ENCODE assay signal across 14 cellular contexts in the genomic region with DNA sequence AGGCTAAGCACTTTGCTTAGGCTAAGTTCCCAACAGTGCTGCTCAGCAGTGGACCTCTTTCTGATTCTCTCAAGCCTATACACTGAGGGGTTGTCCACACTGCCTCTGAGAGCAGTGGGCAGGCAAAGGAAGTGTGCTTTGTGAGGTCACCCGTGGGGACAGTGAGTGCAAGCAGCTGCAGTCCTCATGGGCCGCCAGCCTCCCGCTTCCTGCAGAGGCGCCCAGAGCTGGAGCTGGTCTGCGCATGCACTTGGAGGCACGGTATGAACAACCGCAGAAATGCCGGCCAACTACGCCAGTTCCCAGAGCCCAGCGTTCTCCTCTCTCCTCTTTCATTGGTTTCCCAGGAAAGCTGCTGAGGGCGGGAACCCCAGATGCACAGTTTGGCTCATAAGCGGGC.
DNase-seq lines count a peak whose midpoint lies in the region; ATAC-seq, FAIRE-seq and TF ChIP-seq lines count a peak whose summit lies in the region.
"Had no signal": no experiment of that assay in that cellular context is flagged by ENCODE, and none has a peak within 500 bp of the region (broad histone marks: within the 10 kb centered on the region; RNA-seq: fewer than 3 reads in every experiment).

No MANE protein-coding gene starts in this region.

- POLR2A ChIA-PET in SK-N-SH (lab: Yijun Ruan, JAX): no interaction called here
- POLR2A ChIA-PET in endothelial cell of umbilical vein (lab: Charles Lee): interaction anchor here (1.2 kb wide), 1 partner anchor 36 kb away, joined by 3 read pairs; no protein-coding TSS in a partner anchor
- POLR2A ChIA-PET in CD8-positive, alpha-beta T cell (lab: Charles Lee): no interaction called here

- H3K4me1 Mint-ChIP-seq in CD8-positive, alpha-beta T cell (ENCODE audit: low read depth): peaks cover 24% of the 10 kb centered on the region

- no peaks in the 10 kb centered on the region for H3K9me3 Mint-ChIP-seq in CD8-positive, alpha-beta T cell

- TF ChIP-seq EP300 in SK-N-SH (IDR thresholded peaks at IDR 0.05; ENCODE audit: borderline replicate concordance in 1 of 2, low read depth in 1 of 2, low read length in 1 of 2): no peak

- TF ChIP-seq POLR2A in endothelial cell of umbilical vein (IDR thresholded peaks at IDR 0.05; ENCODE audit: low read depth, low read length) (no peak), thyroid gland (IDR thresholded peaks at IDR 0.05) (no peak)

- ATAC-seq in SK-N-SH treated with all-trans-retinoic acid at 6 μM for 48 hours (no peak), lower lobe of right lung (peak; percentile 66), GM18867 (IDR thresholded peaks at IDR 0.05; ENCODE audit: unreplicated experiment) (no peak), HG03097 (IDR thresholded peaks at IDR 0.05; ENCODE audit: low FRiP score, unreplicated experiment) (no peak)
- no peak for ATAC-seq in CD8-positive, alpha-beta T cell
- ATAC-seq: Panc1 had no signal

- BruUV-seq in endothelial cell of umbilical vein (replicated peaks; lab: Mats Ljungman, UMichigan): no TSS peak

- no peaks in the 10 kb centered on the region for H3K9me1 ChIP-seq in endothelial cell of umbilical vein (replicated peaks; ENCODE audit: control insufficient read depth, extremely low read depth, insufficient read depth, low read length)

- H3K79me2 ChIP-seq in SK-N-SH (ENCODE audit: insufficient read depth): no peaks in the 10 kb centered on the region
- no peaks in the 10 kb centered on the region for H3K79me2 ChIP-seq in endothelial cell of umbilical vein (ENCODE audit: control insufficient read depth, insufficient read depth, low read length)

- peaks cover 6 to 62% of the 10 kb centered on the region in 2 experiments; a peak in 3 of 4 replicates for H3K4me1 ChIP-seq in SK-N-SH (ENCODE audit: control insufficient read depth in 1 of 2, insufficient read depth in 2 of 2, low read depth in 1 of 2, low read length in 1 of 2)
- peaks cover 66% of the 10 kb centered on the region for H3K4me1 ChIP-seq in endothelial cell of umbilical vein (ENCODE audit: control insufficient read depth, extremely low read depth, insufficient read depth, low read length)
- peaks cover 11% of the 10 kb centered on the region for H3K4me1 ChIP-seq in lower lobe of right lung
- H3K4me1 ChIP-seq in thyroid gland: no peaks in the 10 kb centered on the region
- H3K4me1 ChIP-seq in CD8-positive, alpha-beta T cell (ENCODE audit: insufficient read depth, low read length): peaks cover 11% of the 10 kb centered on the region

- H4K20me1 ChIP-seq in SK-N-SH (ENCODE audit: insufficient read depth): no peaks in the 10 kb centered on the region
- H4K20me1 ChIP-seq in endothelial cell of umbilical vein (replicated peaks; ENCODE audit: control insufficient read depth, extremely low read depth, insufficient read depth, low read length): no peaks in the 10 kb centered on the region

- peaks cover 46% of the 10 kb centered on the region for H3F3A ChIP-seq in SK-N-SH (replicated peaks; ENCODE audit: insufficient read depth)

- H3K4me3 ChIP-seq in SK-N-SH (ENCODE audit: low read depth in 2 of 2, low read length in 1 of 2) (no peak overlapping the region), endothelial cell of umbilical vein (replicated peaks in 1 of 3; ENCODE audit: insufficient read depth in 1 of 3, low read depth in 1 of 3, low read length in 3 of 3) (no peak overlapping the region), lower lobe of right lung (no peak overlapping the region), thyroid gland (replicated peaks in 1 of 3) (no peak overlapping the region)
- H3K4me3 ChIP-seq in CD8-positive, alpha-beta T cell (ENCODE audit: low read depth, low read length): no peak overlapping the region
- H3K4me3 ChIP-seq: thoracic aorta had no signal

- H3K9me3 ChIP-seq in SK-N-SH (no peaks in the 10 kb centered on the region), endothelial cell of umbilical vein (replicated peaks; ENCODE audit: control insufficient read depth, insufficient read depth, low read length) (no peaks in the 10 kb centered on the region), lower lobe of right lung (no peaks in the 10 kb centered on the region), thyroid gland (no peaks in the 10 kb centered on the region)
- no peaks in the 10 kb centered on the region for H3K9me3 ChIP-seq in CD8-positive, alpha-beta T cell (ENCODE audit: low read length)
- H3K9me3 ChIP-seq: thoracic aorta had no signal

- no peak overlapping the region for H3K4me3 Mint-ChIP-seq in CD8-positive, alpha-beta T cell

- H3K27ac Mint-ChIP-seq in CD8-positive, alpha-beta T cell: no peak overlapping the region
- H3K27ac Mint-ChIP-seq: activated naive CD4-positive, alpha-beta T cell treated with anti-CD3 and anti-CD28 coated beads, Interleukin-2, amount 50 U/mL, for 72 hours had no signal

- dilution Hi-C loops in endothelial cell of umbilical vein (cut with MboI; ENCODE audit: extremely low pct_ligation_motif_present, low sequenced_read_pairs): no loop called here

- H3K36me3 ChIP-seq in SK-N-SH (replicated peaks in 1 of 2; ENCODE audit: control insufficient read depth in 1 of 2, insufficient read depth in 2 of 2, low read length in 1 of 2): no peaks in the 10 kb centered on the region
- H3K36me3 ChIP-seq in endothelial cell of umbilical vein (ENCODE audit: control insufficient read depth in 2 of 2, extremely low read depth in 1 of 2, insufficient read depth in 2 of 2, low read length in 2 of 2): no peaks in the 10 kb centered on the region
- H3K36me3 ChIP-seq in lower lobe of right lung: no peaks in the 10 kb centered on the region
- no peaks in the 10 kb centered on the region for H3K36me3 ChIP-seq in thyroid gland
- H3K36me3 ChIP-seq in CD8-positive, alpha-beta T cell (ENCODE audit: insufficient read depth, low read length): no peaks in the 10 kb centered on the region
- H3K36me3 ChIP-seq: thoracic aorta had no signal

- H3K27me3 ChIP-seq in SK-N-SH (ENCODE audit: insufficient read depth) (no peaks in the 10 kb centered on the region), endothelial cell of umbilical vein (ENCODE audit: control insufficient read depth in 2 of 2, insufficient read depth in 2 of 2, low read length in 2 of 2) (no peaks in the 10 kb centered on the region), lower lobe of right lung (ENCODE audit: low read depth) (no peaks in the 10 kb centered on the region), thyroid gland (no peaks in the 10 kb centered on the region)
- no peaks in the 10 kb centered on the region for H3K27me3 ChIP-seq in CD8-positive, alpha-beta T cell (ENCODE audit: insufficient read depth, low read length)

- TF ChIP-seq CTCF in SK-N-SH (IDR thresholded peaks at IDR 0.05): no peak
- no peak for TF ChIP-seq CTCF in endothelial cell of umbilical vein (IDR thresholded peaks at IDR 0.05; ENCODE audit: extremely low read depth in 1 of 2, insufficient read depth in 1 of 2, low read depth in 1 of 2, low read length in 2 of 2)
- TF ChIP-seq CTCF in lower lobe of right lung (IDR thresholded peaks at IDR 0.05): no peak
- TF ChIP-seq CTCF in thyroid gland (IDR thresholded peaks at IDR 0.05): no peak
- no peak for TF ChIP-seq CTCF in CD8-positive, alpha-beta T cell (IDR thresholded peaks at IDR 0.05)

- no peaks in the 10 kb centered on the region for H3K9me2 ChIP-seq in SK-N-SH

- H2AFZ ChIP-seq in SK-N-SH (ENCODE audit: low read depth): peak overlapping the region; percentile 19; the same call in 1 of the 2 replicates
- no peak overlapping the region for H2AFZ ChIP-seq in endothelial cell of umbilical vein (ENCODE audit: low read depth, low read length)

- DNase-seq in SK-N-SH (no peak), endothelial cell of umbilical vein (ENCODE audit: low read depth, low spot score) (peak; percentile 30), lower lobe of right lung (peak; percentile 59), thyroid gland (peak; percentile 8 to 19)
- DNase-seq in CD8-positive, alpha-beta T cell: no peak
- DNase-seq: 8988T, cortex of kidney, NCI-H2227 treated with DMSO at 0.1 percent for 48 hours had no signal

- FAIRE-seq in endothelial cell of umbilical vein (lab: Jason Lieb, UNC): no peak

- no peaks in the 10 kb centered on the region for H3K36me3 Mint-ChIP-seq in CD8-positive, alpha-beta T cell

- no peak for TF ChIP-seq RAD21 in SK-N-SH (IDR thresholded peaks at IDR 0.05; ENCODE audit: low read length)

- no peaks in the 10 kb centered on the region for H3K27me3 Mint-ChIP-seq in CD8-positive, alpha-beta T cell (ENCODE audit: low read depth)

- peak overlapping the region; percentile 17 for H3K4me2 ChIP-seq in SK-N-SH
- H3K4me2 ChIP-seq in endothelial cell of umbilical vein (ENCODE audit: insufficient read depth, low read length): peak overlapping the region; percentile 67

- intact Hi-C loops in endothelial cell of umbilical vein (cut with micrococcal nuclease) (loop anchor here (2.0 to 5.0 kb wide), 4 partner anchors 51 to 213 kb away; partner anchors contain the start of gene ITGA6), lower lobe of right lung (cut with DNase I) (no loop called here), thyroid gland (cut with DNase I) (no loop called here)
- intact Hi-C loops in CD8-positive, alpha-beta T cell (cut with DNase I, micrococcal nuclease): no loop called here

- 100% methylated on average over 9 of the region's 12 CpGs for WGBS in SK-N-SH (ENCODE audit: low lambda C conversion rate)
- WGBS in thyroid gland, 2 donors: 84 to 91% methylated on average over 7 to 11 of the region's 12 CpGs

- H3K9ac ChIP-seq in SK-N-SH (0 out of 2 replicates have a peak overlapping the region, but pooled peaks have one; percentile 42), endothelial cell of umbilical vein (replicated peaks; ENCODE audit: extremely low read depth, insufficient read depth, low read length) (peak overlapping the region; percentile 67)

- H3K27ac ChIP-seq in SK-N-SH (ENCODE audit: low read depth in 2 of 2, low read length in 1 of 2): peak overlapping the region in 1 of 2 experiments; percentile 96; a peak in 2 of 4 replicates
- peak overlapping the region; percentile 95 for H3K27ac ChIP-seq in endothelial cell of umbilical vein (ENCODE audit: insufficient read depth, low read depth, low read length)
- peak overlapping the region; percentile 64 for H3K27ac ChIP-seq in lower lobe of right lung
- peak overlapping the region in 2 of 3 donors; percentile 41 to 53 for H3K27ac ChIP-seq in thyroid gland
- H3K27ac ChIP-seq in CD8-positive, alpha-beta T cell (ENCODE audit: low read depth, low read length): no peak overlapping the region
- H3K27ac ChIP-seq: thoracic aorta had no signal

- CTCF ChIA-PET in SK-N-SH (lab: Yijun Ruan, JAX): no interaction called here
- CTCF ChIA-PET in endothelial cell of umbilical vein (lab: Charles Lee): interaction anchor here (1.2 to 4.9 kb wide), 7 partner anchors 18 to 209 kb away, joined by 3 to 30 read pairs (median 7); no protein-coding TSS in a partner anchor
- CTCF ChIA-PET in CD8-positive, alpha-beta T cell (lab: Charles Lee): interaction anchor here (0.9 to 1.4 kb wide), 3 partner anchors 13 to 210 kb away, joined by 3 to 4 read pairs (median 3); no protein-coding TSS in a partner anchor

TF ChIP-seq in SK-N-SH, 30 proteins besides CTCF, POLR2A, EP300 and RAD21 (continues in another document):
- TF ChIP-seq RFX5 (IDR thresholded peaks at IDR 0.05; ENCODE audit: low read length): no peak

TF ChIP-seq in SK-N-SH treated with all-trans-retinoic acid at 6 μM for 48 hours, 23 proteins besides CTCF, POLR2A, EP300 and RAD21 (continues in another document):
- TF ChIP-seq ZNF8 (CRISPR knock-in tag; IDR thresholded peaks at IDR 0.05): no peak
- no peak for TF ChIP-seq ISL1 (CRISPR knock-in tag; IDR thresholded peaks at IDR 0.05)

Comparison
In these comparisons a context has a peak if more than half of its experiments do, and no peak if none do; other contexts are left out.
1. DNase-seq: peak in endothelial cell of umbilical vein (single experiment), lower lobe of right lung (single experiment) and thyroid gland (2 of 2); none in SK-N-SH (single experiment) and CD8-positive, alpha-beta T cell (0 of 7).
2. ATAC-seq: peak in lower lobe of right lung (2 of 2); none in SK-N-SH treated with all-trans-retinoic acid at 6 μM for 48 hours (single experiment), CD8-positive, alpha-beta T cell (single experiment), GM18867 (single experiment) and HG03097 (single experiment).